14 cellular contexts compared by ENCODE assay signal in genomic region chr10:95035343-95036283, GRCh38. TPM values are rescaled to one million over a fixed set of nuclear protein-coding genes. Genes with fewer than 3 reads are reported as not detected.
"Had no signal": no experiment of that assay in that cellular context is flagged by ENCODE, and none has a peak within 500 bp of the region (broad histone marks: within the 10 kb centered on the region; RNA-seq: fewer than 3 reads in every experiment).

No MANE protein-coding gene starts in this region.

- H3K27me3 ChIP-seq: tibial artery had no signal

- DNase-seq: activated CD4-positive, alpha-beta memory T cell treated with anti-CD3 and anti-CD28 coated beads, Interleukin-2, amount 10 ng/mL, durations not matched to agents 7 days and 5 days; activated CD4-positive, alpha-beta T cell treated with anti-CD3 and anti-CD28 coated beads for 1 hour; activated gamma-delta T cell treated with Interleukin-2 at 50 U/mL for 16 hours; activated naive CD8-positive, alpha-beta T cell treated with anti-CD3 and anti-CD28 coated beads for 36 hours; activated T-cell treated with anti-CD3 and anti-CD28 coated beads, Interleukin-2, amount 50 U/mL, for 48 hours; cerebellar nuclear complex; effector memory CD8-positive, alpha-beta T cell; hippocampal formation; naive thymus-derived CD4-positive, alpha-beta T cell; tibial artery had no signal

- H3K27ac ChIP-seq: tibial artery had no signal

- H3K4me1 ChIP-seq: tibial artery had no signal

- H3K36me3 ChIP-seq: tibial artery had no signal

- H3K9me3 ChIP-seq: tibial artery had no signal

- H3K4me3 ChIP-seq: lung, smooth muscle cell, tibial artery had no signal

RNA-seq across cellular contexts. Expression of gene CYP2C8, which starts 33.7 kb away (rescaled TPM):
- total RNA-seq: epithelial cell of proximal tubule, kidney epithelial cell had no signal
- polyA plus RNA-seq: naive thymus-derived CD4-positive, alpha-beta T cell; smooth muscle cell had no signal
